Comparison of ENCODE assay signal across 8 cellular contexts in genomic region chr16:56789360-56789759, GRCh38. TPM values are rescaled to one million over a fixed set of nuclear protein-coding genes. Genes with fewer than 3 reads are reported as not detected.
DNase-seq lines count a peak whose midpoint lies in the region; ATAC-seq and TF ChIP-seq lines count a peak whose summit lies in the region.

No MANE protein-coding gene starts in this region.

- DNase-seq in stimulated activated CD4-positive, alpha-beta T cell treated with anti-CD3 and anti-CD28 coated beads, Interleukin-12 subunit alpha, Interleukin-12 subunit beta, amount 100 ng/mL, for 4 hours: peak; percentile 3
- no peak for DNase-seq in stimulated activated CD4-positive, alpha-beta T cell treated with anti-CD3 and anti-CD28 coated beads, Interleukin-2, amount 100 ng/mL, for 48 hours
- DNase-seq in NCI-H2227 (lab: John Stamatoyannopoulos, UW; ENCODE audit: unreplicated experiment) (peak; percentile 66), astrocyte of the hippocampus (ENCODE audit: low read depth, low spot score) (peak; percentile 65), right lobe of liver (peak in 1 of 3 donors; percentile 31), KG1 (lab: John Stamatoyannopoulos, UW) (no peak)

- intact Hi-C loops in right lobe of liver (cut with DNase I): no loop called here

- TF ChIP-seq POLR2A in right lobe of liver (IDR thresholded peaks at IDR 0.05): no peak

- H3K4me3 ChIP-seq in right lobe of liver: no peak overlapping the region

- no peaks in the 10 kb centered on the region for H3K4me1 ChIP-seq in right lobe of liver

- no peaks in the 10 kb centered on the region for H3K36me3 ChIP-seq in right lobe of liver

- H3K27me3 ChIP-seq in right lobe of liver: no peaks in the 10 kb centered on the region

- H3K9me3 ChIP-seq in right lobe of liver: no peaks in the 10 kb centered on the region

- H3K27ac ChIP-seq in right lobe of liver: no peak overlapping the region

- ATAC-seq in right lobe of liver (peak; percentile 55 to 80 (median 68)), HG03025 (IDR thresholded peaks at IDR 0.05; ENCODE audit: low FRiP score, unreplicated experiment) (no peak), HG03159 (IDR thresholded peaks at IDR 0.05; ENCODE audit: unreplicated experiment) (no peak)

- WGBS in right lobe of liver (ENCODE audit: insufficient coverage, low coverage, low lambda C conversion rate, missing lambda C conversion rate): 80% methylated on average over 3 of the region's 5 CpGs

- peak; percentile 29 to 45 (median 36) for TF ChIP-seq CTCF in right lobe of liver (IDR thresholded peaks at IDR 0.05)

RNA-seq across cellular contexts. Expression of gene NUP93, which starts 59.4 kb away (rescaled TPM):
- total RNA-seq in right lobe of liver: 10 to 100 TPM in 4 of 6 experiments, 1 to 10 TPM in 2; 8.3 to 17.0 (median 12.8) TPM

Comparison
In these comparisons a context has a peak if more than half of its experiments do, and no peak if none do; other contexts are left out.
1. DNase-seq: peak in stimulated activated CD4-positive, alpha-beta T cell treated with anti-CD3 and anti-CD28 coated beads, Interleukin-12 subunit alpha, Interleukin-12 subunit beta, amount 100 ng/mL, for 4 hours (single experiment), NCI-H2227 (single experiment) and astrocyte of the hippocampus (single experiment); none in stimulated activated CD4-positive, alpha-beta T cell treated with anti-CD3 and anti-CD28 coated beads, Interleukin-2, amount 100 ng/mL, for 48 hours (0 of 2) and KG1 (single experiment).
2. ATAC-seq: peak in right lobe of liver (4 of 4); none in HG03025 (single experiment) and HG03159 (single experiment).